ENCODE assay signal across 7 cellular contexts in genomic region chrX:91773943-91774342, GRCh38. TPM values are rescaled to one million over a fixed set of nuclear protein-coding genes. Genes with fewer than 3 reads are reported as not detected.
"Had no signal": no experiment of that assay in that cellular context is flagged by ENCODE, and none has a peak within 500 bp of the region (broad histone marks: within the 10 kb centered on the region; RNA-seq: fewer than 3 reads in every experiment).

No MANE protein-coding gene starts in this region.

RNA-seq across cellular contexts. Expression of gene PCDH11X, which starts 5.2 kb away (rescaled TPM):
- total RNA-seq: activated B cell treated with CpG ODN at 0.5 μM for 24 hours; activated CD8-positive, alpha-beta T cell treated with anti-CD3 and anti-CD28 coated beads for 36 hours; activated T-cell treated with anti-CD3 and anti-CD28 coated beads, Interleukin-2, amount 50 U/mL, for 4 hours; activated T-helper 17 cell treated with anti-CD3 and anti-CD28 coated beads, Interleukin-2, amount 50 U/mL, for 72 hours; chondrocyte; esophagus mucosa had no signal
- polyA plus RNA-seq: keratinocyte had no signal
